In genomic region chrX:12965390-12965940, GRCh38 we compare ENCODE assay signal across 3 cellular contexts.
TF ChIP-seq lines count a peak whose summit lies in the region.

No MANE protein-coding gene starts in this region.

TF ChIP-seq in SK-N-SH, 30 proteins besides CTCF, POLR2A, EP300 and RAD21 (continued from another document):
- TF ChIP-seq REST (IDR thresholded peaks at IDR 0.05; ENCODE audit: low read depth, low read length) = no peak
- no peak for TF ChIP-seq RFX5 (IDR thresholded peaks at IDR 0.05; ENCODE audit: low read length)
- TF ChIP-seq IRF3 (IDR thresholded peaks at IDR 0.05; ENCODE audit: low read depth, low read length) = no peak
- no peak for TF ChIP-seq MEF2A (IDR thresholded peaks at IDR 0.05; ENCODE audit: borderline replicate concordance, low read depth)
- no peak for TF ChIP-seq SMC3 (IDR thresholded peaks at IDR 0.05; ENCODE audit: low read depth, low read length)

TF ChIP-seq in SK-N-SH treated with all-trans-retinoic acid at 6 μM for 48 hours, 23 proteins besides CTCF, POLR2A, EP300 and RAD21 (continued from another document):
- TF ChIP-seq ZNF8 (CRISPR knock-in tag; IDR thresholded peaks at IDR 0.05) (no peak), ZFP30 (CRISPR knock-in tag; IDR thresholded peaks at IDR 0.05) (no peak), PPARA (CRISPR knock-in tag; IDR thresholded peaks at IDR 0.05; ENCODE audit: borderline replicate concordance) (no peak), CSDC2 (CRISPR knock-in tag; IDR thresholded peaks at IDR 0.05) (no peak), ARNTL (CRISPR knock-in tag; IDR thresholded peaks at IDR 0.05; ENCODE audit: borderline replicate concordance, low read depth) (no peak), CSRNP3 (CRISPR knock-in tag; IDR thresholded peaks at IDR 0.05) (no peak), TCF4 (CRISPR knock-in tag; IDR thresholded peaks at IDR 0.05; ENCODE audit: borderline replicate concordance) (no peak), BACH2 (CRISPR knock-in tag; IDR thresholded peaks at IDR 0.05; ENCODE audit: borderline replicate concordance) (no peak), SNAI2 (CRISPR knock-in tag; IDR thresholded peaks at IDR 0.05) (no peak), ZC3H10 (CRISPR knock-in tag; IDR thresholded peaks at IDR 0.05) (no peak), ZFP3 (CRISPR knock-in tag; IDR thresholded peaks at IDR 0.05) (no peak)
- TF ChIP-seq, protein P1, sequence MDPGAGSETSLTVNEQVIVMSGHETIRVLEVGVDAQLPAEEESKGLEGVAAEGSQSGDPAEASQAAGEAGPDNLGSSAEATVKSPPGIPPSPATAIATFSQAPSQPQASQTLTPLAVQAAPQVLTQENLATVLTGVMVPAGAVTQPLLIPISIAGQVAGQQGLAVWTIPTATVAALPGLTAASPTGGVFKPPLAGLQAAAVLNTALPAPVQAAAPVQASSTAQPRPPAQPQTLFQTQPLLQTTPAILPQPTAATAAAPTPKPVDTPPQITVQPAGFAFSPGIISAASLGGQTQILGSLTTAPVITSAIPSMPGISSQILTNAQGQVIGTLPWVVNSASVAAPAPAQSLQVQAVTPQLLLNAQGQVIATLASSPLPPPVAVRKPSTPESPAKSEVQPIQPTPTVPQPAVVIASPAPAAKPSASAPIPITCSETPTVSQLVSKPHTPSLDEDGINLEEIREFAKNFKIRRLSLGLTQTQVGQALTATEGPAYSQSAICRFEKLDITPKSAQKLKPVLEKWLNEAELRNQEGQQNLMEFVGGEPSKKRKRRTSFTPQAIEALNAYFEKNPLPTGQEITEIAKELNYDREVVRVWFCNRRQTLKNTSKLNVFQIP (CRISPR knock-in tag; IDR thresholded peaks at IDR 0.05; ENCODE audit: borderline replicate concordance, low read depth) = no peak

TF ChIP-seq in WTC11, 78 proteins besides CTCF, POLR2A, EP300 and RAD21 (continued from another document):
- TF ChIP-seq E2F5 (CRISPR knock-in tag; IDR thresholded peaks at IDR 0.05) (no peak), TEAD1 (CRISPR knock-in tag; IDR thresholded peaks at IDR 0.05) (no peak)
